ENCODE assay signal across 21 cellular contexts in genomic region chr2:240389302-240389805, GRCh38. TPM values are rescaled to one million over a fixed set of nuclear protein-coding genes. Genes with fewer than 3 reads are reported as not detected.
"Had no signal": no experiment of that assay in that cellular context is flagged by ENCODE, and none has a peak within 500 bp of the region (broad histone marks: within the 10 kb centered on the region; RNA-seq: fewer than 3 reads in every experiment).

No MANE protein-coding gene starts in this region.

- H3K27ac ChIP-seq: brain microvascular endothelial cell, esophagus squamous epithelium, skin epidermis had no signal

- H3K27ac Mint-ChIP-seq: activated B cell treated with CpG ODN at 0.5 μM for 24 hours; activated naive CD8-positive, alpha-beta T cell treated with anti-CD3 and anti-CD28 coated beads for 36 hours; activated T-cell treated with anti-CD3 and anti-CD28 coated beads, Interleukin-2, amount 50 U/mL, for 72 hours; immature natural killer cell had no signal

- H3K9me3 Mint-ChIP-seq: activated B cell treated with CpG ODN at 0.5 μM for 24 hours; activated naive CD8-positive, alpha-beta T cell treated with anti-CD3 and anti-CD28 coated beads for 36 hours; activated T-cell treated with anti-CD3 and anti-CD28 coated beads, Interleukin-2, amount 50 U/mL, for 72 hours; immature natural killer cell; T-helper 2 cell treated with Interferon-gamma antibody and Interleukin-4, amounts not matched to agents 5 μg/mL and 100 μg/mL, for 36 hours had no signal

- H3K9me3 ChIP-seq: esophagus squamous epithelium had no signal

- H3K4me3 ChIP-seq: esophagus squamous epithelium, lung, skin epidermis had no signal

- DNase-seq: activated B cell treated with CpG ODN at 0.5 μM for 24 hours; activated CD4-positive, alpha-beta T cell treated with anti-CD3 and anti-CD28 coated beads for 48 hours; activated CD8-positive, alpha-beta memory T cell treated with anti-CD3 and anti-CD28 coated beads, Interleukin-2, amount 50 U/mL, for 48 hours; activated gamma-delta T cell; activated naive CD8-positive, alpha-beta T cell treated with anti-CD3 and anti-CD28 coated beads for 36 hours; activated T-cell treated with anti-CD3 and anti-CD28 coated beads, Interleukin-2, amount 50 U/mL, for 72 hours; amygdala; brain microvascular endothelial cell; cortex of kidney; effector CD8-positive, alpha-beta T cell; esophagus squamous epithelium; immature natural killer cell; midbrain; stimulated activated CD4-positive, alpha-beta T cell treated with anti-CD3 and anti-CD28 coated beads, Interleukin-4, amount 100 ng/mL, for 4 hours; stimulated activated CD8-positive, alpha-beta memory T cell treated with anti-CD3 and anti-CD28 coated beads, Interleukin-4, amount 100 ng/mL, for 48 hours; stimulated activated naive CD4-positive, alpha-beta T cell treated with Interleukin-2 at 50 U/mL for 16 hours; trophoblast cell had no signal

- H3K36me3 Mint-ChIP-seq: activated naive CD8-positive, alpha-beta T cell treated with anti-CD3 and anti-CD28 coated beads for 36 hours; immature natural killer cell had no signal

- FAIRE-seq: endothelial cell of umbilical vein had no signal

- H3K36me3 ChIP-seq: brain microvascular endothelial cell, esophagus squamous epithelium had no signal

- H3K4me3 Mint-ChIP-seq: activated B cell treated with CpG ODN at 0.5 μM for 24 hours; activated naive CD8-positive, alpha-beta T cell treated with anti-CD3 and anti-CD28 coated beads for 36 hours; activated T-cell treated with anti-CD3 and anti-CD28 coated beads, Interleukin-2, amount 50 U/mL, for 72 hours; immature natural killer cell had no signal

- H3K4me1 Mint-ChIP-seq: activated B cell treated with CpG ODN at 0.5 μM for 24 hours had no signal

- H3K27me3 ChIP-seq: brain microvascular endothelial cell, esophagus squamous epithelium had no signal

- H3K27me3 Mint-ChIP-seq: activated naive CD8-positive, alpha-beta T cell treated with anti-CD3 and anti-CD28 coated beads for 36 hours had no signal

RNA-seq across cellular contexts. Expression of gene GPC1, which starts 46.1 kb away (rescaled TPM):
- polyA plus RNA-seq: immature natural killer cell had no signal
